In the genomic region with DNA sequence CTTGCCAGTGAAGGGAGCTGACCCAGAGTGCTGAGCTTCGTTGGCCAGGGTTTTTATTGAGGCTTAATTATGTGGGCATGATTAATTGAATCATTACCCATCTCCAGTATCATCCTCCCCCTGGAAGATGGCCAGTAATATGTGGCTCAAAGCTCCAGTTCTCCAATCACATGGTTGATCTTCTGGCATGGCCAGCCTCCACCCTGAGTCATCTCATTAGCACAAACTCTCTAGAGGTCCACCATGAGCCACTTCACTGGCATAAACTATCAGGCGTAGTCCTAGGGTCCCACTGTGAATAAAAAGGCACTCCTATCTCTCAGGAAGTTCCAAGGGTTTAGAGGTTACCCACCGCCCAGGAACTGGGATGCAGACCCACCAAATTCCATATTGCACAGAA, we compare ENCODE assay signal across 15 cellular contexts.
DNase-seq lines count a peak whose midpoint lies in the region; ATAC-seq and TF ChIP-seq lines count a peak whose summit lies in the region.
"Had no signal": no experiment of that assay in that cellular context is flagged by ENCODE, and none has a peak within 500 bp of the region (broad histone marks: within the 10 kb centered on the region; RNA-seq: fewer than 3 reads in every experiment).

No MANE protein-coding gene starts in this region.

- H3K4me3 Mint-ChIP-seq in activated naive CD8-positive, alpha-beta T cell treated with anti-CD3 and anti-CD28 coated beads, Interleukin-2, amount 50 U/mL, for 24 hours: no peak overlapping the region

- H3K9me3 Mint-ChIP-seq in activated naive CD8-positive, alpha-beta T cell treated with anti-CD3 and anti-CD28 coated beads, Interleukin-2, amount 50 U/mL, for 24 hours: no peaks in the 10 kb centered on the region

- H3K36me3 Mint-ChIP-seq in activated naive CD8-positive, alpha-beta T cell treated with anti-CD3 and anti-CD28 coated beads, Interleukin-2, amount 50 U/mL, for 24 hours (ENCODE audit: low read depth): peaks cover 63% of the 10 kb centered on the region

- no peaks in the 10 kb centered on the region for H3K27me3 Mint-ChIP-seq in activated naive CD8-positive, alpha-beta T cell treated with anti-CD3 and anti-CD28 coated beads, Interleukin-2, amount 50 U/mL, for 24 hours

- no peak overlapping the region for H3K27ac Mint-ChIP-seq in activated naive CD8-positive, alpha-beta T cell treated with anti-CD3 and anti-CD28 coated beads, Interleukin-2, amount 50 U/mL, for 24 hours

- DNase-seq in MG63 (peak; percentile 62), astrocyte of the hippocampus (ENCODE audit: low read depth, low spot score) (peak; percentile 6), omental fat pad (ENCODE audit: low spot score) (no peak), Ammon's horn (ENCODE audit: low spot score) (no peak), NOMO-1 treated with dmso at 0.1 percent for 144 hours (lab: John Stamatoyannopoulos, UW; ENCODE audit: unreplicated experiment) (no peak)
- no peak for DNase-seq in activated naive CD8-positive, alpha-beta T cell treated with anti-CD3 and anti-CD28 coated beads, Interleukin-2, amount 50 U/mL, for 24 hours
- DNase-seq: DMS153, Karpas-422, NCI-H1417 treated with DMSO at 0.1 percent for 48 hours, NCI-H2029 treated with DMSO at 0.1 percent for 48 hours, Right ventricle myocardium superior, SK-N-SH had no signal

- no peaks in the 10 kb centered on the region for H3K27me3 ChIP-seq in MG63
- H3K27me3 ChIP-seq: BLaER1 treated with 17β-estradiol and CSF1 and Interleukin-3, amounts not matched to agents 10 nM and 100 nM had no signal

- H3K9me3 ChIP-seq in MG63: no peaks in the 10 kb centered on the region
- H3K9me3 ChIP-seq: HAP-1, SK-N-SH had no signal

- peak; percentile 24 for ATAC-seq in omental fat pad (ENCODE audit: low FRiP score)
- no peak for ATAC-seq in activated naive CD8-positive, alpha-beta T cell treated with anti-CD3 and anti-CD28 coated beads, Interleukin-2, amount 50 U/mL, for 24 hours
- ATAC-seq in GM18520 (IDR thresholded peaks at IDR 0.05; ENCODE audit: unreplicated experiment): no peak

- no peak for TF ChIP-seq CTCF in omental fat pad (IDR thresholded peaks at IDR 0.05)

- H3K4me1 Mint-ChIP-seq in activated naive CD8-positive, alpha-beta T cell treated with anti-CD3 and anti-CD28 coated beads, Interleukin-2, amount 50 U/mL, for 24 hours: peaks cover 3% of the 10 kb centered on the region

- peaks cover 14% of the 10 kb centered on the region for H3K36me3 ChIP-seq in MG63

- H3K4me3 ChIP-seq in MG63: no peak overlapping the region
- H3K4me3 ChIP-seq: BLaER1 treated with 17β-estradiol and CSF1 and Interleukin-3, amounts not matched to agents 10 nM and 100 nM; HAP-1 had no signal

Comparison
In these comparisons a context has a peak if more than half of its experiments do, and no peak if none do; other contexts are left out.
1. DNase-seq: peak in MG63 (single experiment) and astrocyte of the hippocampus (single experiment); none in omental fat pad (single experiment), Ammon's horn (single experiment), NOMO-1 treated with dmso at 0.1 percent for 144 hours (single experiment) and activated naive CD8-positive, alpha-beta T cell treated with anti-CD3 and anti-CD28 coated beads, Interleukin-2, amount 50 U/mL, for 24 hours (single experiment).